1 cellular context compared by ENCODE assay signal in the genomic region with DNA sequence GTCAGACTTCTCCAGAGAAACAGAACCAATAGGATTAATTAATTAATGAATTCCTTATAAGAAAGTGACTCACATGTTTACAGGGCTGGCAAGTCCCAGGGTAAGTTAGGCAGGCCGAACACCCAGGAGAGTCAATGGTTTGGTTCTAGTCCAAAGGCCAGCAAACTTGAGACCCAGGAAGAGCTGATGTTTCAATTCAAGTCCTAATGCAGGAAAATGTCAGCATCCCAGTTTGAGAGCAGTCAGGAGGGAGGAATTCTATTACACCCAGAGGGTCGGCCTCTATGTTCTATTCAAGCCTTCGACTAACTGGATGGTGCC.
TF ChIP-seq lines count a peak whose summit lies in the region.

No MANE protein-coding gene starts in this region.

TF ChIP-seq in liver, 16 proteins besides CTCF, POLR2A, EP300 and RAD21 (continued from another document):
- TF ChIP-seq, protein P1, sequence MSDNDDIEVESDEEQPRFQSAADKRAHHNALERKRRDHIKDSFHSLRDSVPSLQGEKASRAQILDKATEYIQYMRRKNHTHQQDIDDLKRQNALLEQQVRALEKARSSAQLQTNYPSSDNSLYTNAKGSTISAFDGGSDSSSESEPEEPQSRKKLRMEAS (IDR thresholded peaks at IDR 0.05) = no peak
- TF ChIP-seq GABPA (IDR thresholded peaks at IDR 0.05 in 1 of 2, conservative IDR thresholded peaks at IDR 0.05 in 1 of 2) = no peak
- no peak for TF ChIP-seq TAF1 (conservative IDR thresholded peaks at IDR 0.05)
